ENCODE assay signal across 8 cellular contexts in the genomic region with DNA sequence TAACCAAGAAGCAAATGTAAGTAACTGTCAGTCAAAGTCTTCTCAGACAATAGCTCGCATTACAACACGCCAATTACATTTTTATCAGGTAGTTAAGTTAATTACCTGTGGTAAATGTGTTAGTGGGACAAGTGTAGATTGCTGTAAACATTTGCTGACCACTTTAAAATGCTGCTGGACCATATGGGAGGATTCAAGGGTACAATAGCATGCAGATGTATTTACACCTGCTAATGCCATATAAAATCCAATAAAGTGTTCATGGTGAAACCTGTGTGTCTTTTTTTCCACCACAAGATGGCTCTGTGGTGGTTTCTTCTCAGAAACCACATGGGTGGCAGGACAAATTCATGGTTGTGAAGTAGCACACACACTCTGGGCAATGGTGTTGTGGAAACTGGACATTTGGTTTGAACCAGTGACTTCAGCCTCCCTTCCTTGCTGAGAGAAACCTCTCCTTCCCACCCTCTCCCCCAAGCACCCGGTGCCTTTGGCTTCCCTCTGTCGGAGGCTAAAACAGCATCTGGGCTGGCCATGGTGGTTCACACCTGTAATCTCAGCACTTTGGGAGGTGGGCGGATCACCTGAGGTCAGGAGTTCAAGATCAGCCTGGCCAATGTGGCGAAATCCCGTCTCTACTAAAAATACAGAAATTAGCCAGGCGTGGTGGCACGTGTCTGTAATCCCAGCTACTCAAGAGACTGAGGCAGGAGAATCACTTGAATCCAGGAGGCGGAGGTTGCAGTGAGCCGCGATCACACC. TPM values are rescaled to one million over a fixed set of nuclear protein-coding genes. Genes with fewer than 3 reads are reported as not detected.
DNase-seq lines count a peak whose midpoint lies in the region; ATAC-seq and TF ChIP-seq lines count a peak whose summit lies in the region.

No MANE protein-coding gene starts in this region.

- H3K27me3 Mint-ChIP-seq in activated CD4-positive, alpha-beta T cell treated with anti-CD3 and anti-CD28 coated beads for 36 hours = peaks cover 3% of the 10 kb centered on the region
- peaks cover 3 to 29% of the 10 kb centered on the region in 2 donors for H3K27me3 Mint-ChIP-seq in natural killer cell (ENCODE audit: low read depth in 2 of 2)

- H3K79me2 ChIP-seq in KMS-11 (ENCODE audit: insufficient read depth, low read depth) = no peaks in the 10 kb centered on the region

- peak overlapping the region; percentile 30; the same call in 1 of the 2 replicates for H2AFZ ChIP-seq in KMS-11 (ENCODE audit: low read depth)

- TF ChIP-seq CTCF in KMS-11 (conservative IDR thresholded peaks at IDR 0.05; ENCODE audit: low read depth, low read length) (peak; percentile 38; the same call in 1 of the 2 replicates), natural killer cell (IDR thresholded peaks at IDR 0.05) (peak; percentile 59)

- CTCF ChIA-PET in activated CD4-positive, alpha-beta T cell treated with anti-CD3 and anti-CD28 coated beads for 36 hours (lab: Charles Lee) = interaction anchor here (1.0 kb wide), 2 partner anchors 420 kb away, joined by 4 read pairs; no protein-coding TSS in a partner anchor

- 82 to 83% methylated on average over 12 of the region's 12 CpGs for WGBS in aorta, 2 donors

- no peak overlapping the region for H3K9ac ChIP-seq in KMS-11

- no peak overlapping the region for H3K27ac Mint-ChIP-seq in activated CD4-positive, alpha-beta T cell treated with anti-CD3 and anti-CD28 coated beads for 36 hours
- no peak overlapping the region for H3K27ac Mint-ChIP-seq in natural killer cell

- H3K9me3 Mint-ChIP-seq in activated CD4-positive, alpha-beta T cell treated with anti-CD3 and anti-CD28 coated beads for 36 hours (ENCODE audit: low read depth) = peaks cover 3% of the 10 kb centered on the region
- H3K9me3 Mint-ChIP-seq in natural killer cell = no peaks in the 10 kb centered on the region

- POLR2A ChIA-PET in activated CD4-positive, alpha-beta T cell treated with anti-CD3 and anti-CD28 coated beads for 36 hours (lab: Charles Lee) = no interaction called here

- H3K4me3 Mint-ChIP-seq in activated CD4-positive, alpha-beta T cell treated with anti-CD3 and anti-CD28 coated beads for 36 hours = no peak overlapping the region
- H3K4me3 Mint-ChIP-seq in natural killer cell = no peak overlapping the region

- H3K36me3 Mint-ChIP-seq in activated CD4-positive, alpha-beta T cell treated with anti-CD3 and anti-CD28 coated beads for 36 hours (ENCODE audit: low read depth) = no peaks in the 10 kb centered on the region
- no peaks in the 10 kb centered on the region for H3K36me3 Mint-ChIP-seq in natural killer cell

- H3K27ac ChIP-seq in KMS-11 (no peak overlapping the region), aorta (ENCODE audit: low read depth in 1 of 2, low read length in 2 of 2) (no peak overlapping the region)

- peak; percentile 40 for DNase-seq in activated CD4-positive, alpha-beta T cell treated with anti-CD3 and anti-CD28 coated beads for 36 hours
- no peak for DNase-seq in activated CD4-positive, alpha-beta T cell treated with anti-CD3 and anti-CD28 coated beads for 48 hours
- peak; percentile 27 for DNase-seq in effector CD4-positive, alpha-beta T cell
- DNase-seq in natural killer cell (no peak), foreskin melanocyte (no peak), aorta (no peak)

- intact Hi-C loops in activated CD4-positive, alpha-beta T cell treated with anti-CD3 and anti-CD28 coated beads for 36 hours (cut with DNase I, micrococcal nuclease) = loop anchor here (1.0 kb wide), 1 partner anchor 420 kb away; no protein-coding TSS in a partner anchor
- intact Hi-C loops in natural killer cell (cut with micrococcal nuclease) = loop anchor here (1.0 to 10.0 kb wide), 2 partner anchors 48 to 420 kb away; partner anchors contain the start of gene MTIF3
- intact Hi-C loops in aorta (cut with DNase I) = no loop called here

- H3K9me3 ChIP-seq in aorta (ENCODE audit: control insufficient read depth, low read length) = no peaks in the 10 kb centered on the region

- peaks cover 9% of the 10 kb centered on the region for H3K4me1 ChIP-seq in KMS-11 (ENCODE audit: low read depth, poor library complexity, severe bottlenecking)
- H3K4me1 ChIP-seq in aorta (ENCODE audit: control insufficient read depth in 1 of 2, insufficient read depth in 2 of 2, low read length in 2 of 2) = no peaks in the 10 kb centered on the region

- H3K4me3 ChIP-seq in KMS-11 (IDR thresholded peaks at IDR 0.05; ENCODE audit: insufficient read depth, low read depth, low read length) = no peak overlapping the region
- no peak overlapping the region for H3K4me3 ChIP-seq in aorta (ENCODE audit: low read length in 2 of 2)

- ATAC-seq in activated CD4-positive, alpha-beta T cell treated with anti-CD3 and anti-CD28 coated beads for 36 hours = peak; percentile 69
- peak; percentile 74 for ATAC-seq in SK-N-SH treated with all-trans-retinoic acid at 6 μM for 48 hours
- peak in 2 of 3 donors; percentile 60 for ATAC-seq in natural killer cell
- ATAC-seq in aorta (ENCODE audit: low FRiP score) = no peak

- H3K27me3 ChIP-seq in KMS-11 (ENCODE audit: insufficient read depth, low read depth) (no peaks in the 10 kb centered on the region), aorta (ENCODE audit: control insufficient read depth in 1 of 2, insufficient read depth in 2 of 2, low read length in 1 of 2) (no peaks in the 10 kb centered on the region)

- H3K4me1 Mint-ChIP-seq in activated CD4-positive, alpha-beta T cell treated with anti-CD3 and anti-CD28 coated beads for 36 hours = peaks cover 6% of the 10 kb centered on the region
- peaks cover 0 to 6% of the 10 kb centered on the region in 2 donors for H3K4me1 Mint-ChIP-seq in natural killer cell

- H3K36me3 ChIP-seq in KMS-11 (ENCODE audit: insufficient read depth) (no peaks in the 10 kb centered on the region), aorta (ENCODE audit: control insufficient read depth in 1 of 2, insufficient read depth in 2 of 2, low read length in 1 of 2) (no peaks in the 10 kb centered on the region)

- no peaks in the 10 kb centered on the region for H4K20me1 ChIP-seq in KMS-11 (ENCODE audit: insufficient read depth)

- no peak overlapping the region for H3K4me2 ChIP-seq in KMS-11

TF ChIP-seq in SK-N-SH treated with all-trans-retinoic acid at 6 μM for 48 hours, 23 proteins besides CTCF, POLR2A, EP300 and RAD21 (continues in another document):
- TF ChIP-seq CSRNP3 (CRISPR knock-in tag; IDR thresholded peaks at IDR 0.05) = no peak
- no peak for TF ChIP-seq CSDC2 (CRISPR knock-in tag; IDR thresholded peaks at IDR 0.05)
- no peak for TF ChIP-seq ZC3H10 (CRISPR knock-in tag; IDR thresholded peaks at IDR 0.05)
- TF ChIP-seq ESRRG (CRISPR knock-in tag; IDR thresholded peaks at IDR 0.05) = no peak
- no peak for TF ChIP-seq ZFP3 (CRISPR knock-in tag; IDR thresholded peaks at IDR 0.05)
- TF ChIP-seq BACH2 (CRISPR knock-in tag; IDR thresholded peaks at IDR 0.05; ENCODE audit: borderline replicate concordance) = no peak
- no peak for TF ChIP-seq ISL1 (CRISPR knock-in tag; IDR thresholded peaks at IDR 0.05)
- no peak for TF ChIP-seq TOX (CRISPR knock-in tag; IDR thresholded peaks at IDR 0.05; ENCODE audit: borderline replicate concordance)
- TF ChIP-seq OSR1 (CRISPR knock-in tag; IDR thresholded peaks at IDR 0.05) = no peak
- TF ChIP-seq RARB (CRISPR knock-in tag; IDR thresholded peaks at IDR 0.05) = no peak
- no peak for TF ChIP-seq PPARA (CRISPR knock-in tag; IDR thresholded peaks at IDR 0.05; ENCODE audit: borderline replicate concordance)
- no peak for TF ChIP-seq CREB5 (CRISPR knock-in tag; IDR thresholded peaks at IDR 0.05; ENCODE audit: low read depth)
- TF ChIP-seq ZNF565 (CRISPR knock-in tag; conservative IDR thresholded peaks at IDR 0.05; ENCODE audit: low read depth) = no peak
- no peak for TF ChIP-seq TCF4 (CRISPR knock-in tag; IDR thresholded peaks at IDR 0.05; ENCODE audit: borderline replicate concordance)

RNA-seq across cellular contexts. Expression of gene GTF3A, which starts 18.1 kb away (rescaled TPM):
- total RNA-seq in activated CD4-positive, alpha-beta T cell treated with anti-CD3 and anti-CD28 coated beads for 36 hours = 100 to 1,000 TPM; 177 to 208 TPM
- 100 to 1,000 TPM; 129 to 132 (median 130) TPM for total RNA-seq in natural killer cell
- total RNA-seq in aorta = 10 to 100 TPM; 62.1 to 68.5 TPM
- polyA plus RNA-seq in aorta = 100 to 1,000 TPM in 1 of 2 donors, 10 to 100 TPM in 1; 75.4 to 191 TPM

RNA-seq across cellular contexts. Expression of gene MTIF3, which starts 44.0 kb away (rescaled TPM):
- total RNA-seq in activated CD4-positive, alpha-beta T cell treated with anti-CD3 and anti-CD28 coated beads for 36 hours = 10 to 100 TPM; 27.5 to 43.0 TPM
- total RNA-seq in natural killer cell = 10 to 100 TPM; 30.2 to 56.6 (median 36.8) TPM
- 10 to 100 TPM; 26.8 to 43.8 TPM for total RNA-seq in aorta
- 10 to 100 TPM; 78.7 to 80.0 TPM for polyA plus RNA-seq in aorta

Comparison
In these comparisons a context has a peak if more than half of its experiments do, and no peak if none do; other contexts are left out.
1. DNase-seq: peak in activated CD4-positive, alpha-beta T cell treated with anti-CD3 and anti-CD28 coated beads for 36 hours (single experiment) and effector CD4-positive, alpha-beta T cell (single experiment); none in activated CD4-positive, alpha-beta T cell treated with anti-CD3 and anti-CD28 coated beads for 48 hours (single experiment), natural killer cell (single experiment), foreskin melanocyte (single experiment) and aorta (0 of 2).
2. intact Hi-C loops: an anchor here in activated CD4-positive, alpha-beta T cell treated with anti-CD3 and anti-CD28 coated beads for 36 hours (1.0 kb wide) and natural killer cell (1.0 to 10.0 kb wide); none called in aorta.